ENCODE assay signal across 1 cellular context in the genomic region with DNA sequence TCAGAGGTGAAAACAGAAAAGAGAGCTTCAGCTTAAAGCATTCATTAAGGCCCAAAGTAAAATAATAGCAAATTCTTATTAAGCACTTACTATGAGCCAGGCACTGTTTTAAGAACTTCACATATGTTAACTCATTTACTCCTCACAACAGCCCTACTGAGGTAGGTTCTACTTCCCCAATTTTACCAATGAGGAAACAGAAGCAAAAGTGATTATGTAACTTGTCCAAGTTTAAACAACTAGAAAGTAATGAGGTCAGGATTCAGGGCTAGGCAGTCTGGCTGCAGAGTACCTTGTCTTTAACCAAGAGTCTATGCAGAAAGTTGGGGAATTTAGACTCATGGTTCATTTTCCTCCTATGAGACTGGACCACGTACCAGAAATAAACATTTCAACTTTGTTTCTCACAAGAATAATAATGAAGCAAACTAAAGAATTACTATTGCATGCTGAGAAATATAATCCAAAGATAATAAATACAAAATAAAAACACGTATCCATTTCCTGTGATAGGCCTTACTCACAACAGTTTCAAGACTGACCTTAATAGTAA.
TF ChIP-seq lines count a peak whose summit lies in the region.

No MANE protein-coding gene starts in this region.

TF ChIP-seq in GM23338, 12 proteins besides CTCF, POLR2A, EP300 and RAD21 (continued from another document):
- TF ChIP-seq, protein P1, sequence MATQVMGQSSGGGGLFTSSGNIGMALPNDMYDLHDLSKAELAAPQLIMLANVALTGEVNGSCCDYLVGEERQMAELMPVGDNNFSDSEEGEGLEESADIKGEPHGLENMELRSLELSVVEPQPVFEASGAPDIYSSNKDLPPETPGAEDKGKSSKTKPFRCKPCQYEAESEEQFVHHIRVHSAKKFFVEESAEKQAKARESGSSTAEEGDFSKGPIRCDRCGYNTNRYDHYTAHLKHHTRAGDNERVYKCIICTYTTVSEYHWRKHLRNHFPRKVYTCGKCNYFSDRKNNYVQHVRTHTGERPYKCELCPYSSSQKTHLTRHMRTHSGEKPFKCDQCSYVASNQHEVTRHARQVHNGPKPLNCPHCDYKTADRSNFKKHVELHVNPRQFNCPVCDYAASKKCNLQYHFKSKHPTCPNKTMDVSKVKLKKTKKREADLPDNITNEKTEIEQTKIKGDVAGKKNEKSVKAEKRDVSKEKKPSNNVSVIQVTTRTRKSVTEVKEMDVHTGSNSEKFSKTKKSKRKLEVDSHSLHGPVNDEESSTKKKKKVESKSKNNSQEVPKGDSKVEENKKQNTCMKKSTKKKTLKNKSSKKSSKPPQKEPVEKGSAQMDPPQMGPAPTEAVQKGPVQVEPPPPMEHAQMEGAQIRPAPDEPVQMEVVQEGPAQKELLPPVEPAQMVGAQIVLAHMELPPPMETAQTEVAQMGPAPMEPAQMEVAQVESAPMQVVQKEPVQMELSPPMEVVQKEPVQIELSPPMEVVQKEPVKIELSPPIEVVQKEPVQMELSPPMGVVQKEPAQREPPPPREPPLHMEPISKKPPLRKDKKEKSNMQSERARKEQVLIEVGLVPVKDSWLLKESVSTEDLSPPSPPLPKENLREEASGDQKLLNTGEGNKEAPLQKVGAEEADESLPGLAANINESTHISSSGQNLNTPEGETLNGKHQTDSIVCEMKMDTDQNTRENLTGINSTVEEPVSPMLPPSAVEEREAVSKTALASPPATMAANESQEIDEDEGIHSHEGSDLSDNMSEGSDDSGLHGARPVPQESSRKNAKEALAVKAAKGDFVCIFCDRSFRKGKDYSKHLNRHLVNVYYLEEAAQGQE (IDR thresholded peaks at IDR 0.05; ENCODE audit: unreplicated experiment): no peak
- TF ChIP-seq ZNF331 (CRISPR knock-in tag; IDR thresholded peaks at IDR 0.05; ENCODE audit: low read depth) (no peak), NANOG (IDR thresholded peaks at IDR 0.05; ENCODE audit: borderline replicate concordance) (no peak), ZNF462 (CRISPR knock-in tag; IDR thresholded peaks at IDR 0.05) (no peak), POLR2AphosphoS5 (IDR thresholded peaks at IDR 0.05; ENCODE audit: low read depth) (no peak), EZH2phosphoT487 (IDR thresholded peaks at IDR 0.05; ENCODE audit: unreplicated experiment) (no peak), STAT1 (IDR thresholded peaks at IDR 0.05; ENCODE audit: unreplicated experiment) (no peak), CREB1 (CRISPR knock-in tag; IDR thresholded peaks at IDR 0.05; ENCODE audit: low read depth) (no peak)
TF ChIP-seq in GM23338: peak in this region for 0.
